ENCODE assay signal across 16 cellular contexts in genomic region chr17:58382885-58383248, GRCh38. TPM values are rescaled to one million over a fixed set of nuclear protein-coding genes. Genes with fewer than 3 reads are reported as not detected.
DNase-seq lines count a peak whose midpoint lies in the region; ATAC-seq, FAIRE-seq and TF ChIP-seq lines count a peak whose summit lies in the region.
"Had no signal": no experiment of that assay in that cellular context is flagged by ENCODE, and none has a peak within 500 bp of the region (broad histone marks: within the 10 kb centered on the region; RNA-seq: fewer than 3 reads in every experiment).

No MANE protein-coding gene starts in this region.

- no peaks in the 10 kb centered on the region for H3K36me3 ChIP-seq in CD8-positive, alpha-beta memory T cell (ENCODE audit: insufficient read depth, low read length)
- no peaks in the 10 kb centered on the region for H3K36me3 ChIP-seq in MM.1S (replicated peaks; ENCODE audit: insufficient read depth, low read length)
- no peaks in the 10 kb centered on the region for H3K36me3 ChIP-seq in pancreas
- H3K36me3 ChIP-seq: heart right ventricle, ovary had no signal

- DNase-seq in CD8-positive, alpha-beta memory T cell = no peak
- DNase-seq in MM.1S (no peak), pancreas (no peak), NCI-H2081 (lab: John Stamatoyannopoulos, UW) (no peak), RCC 7860 (ENCODE audit: low spot score) (no peak), substantia nigra (lab: John Stamatoyannopoulos, UW) (no peak)
- DNase-seq in central memory CD8-positive, alpha-beta T cell (ENCODE audit: low spot score in 2 of 2) = no peak
- DNase-seq: activated CD4-positive, alpha-beta memory T cell treated with anti-CD3 and anti-CD28 coated beads for 36 hours; DMS79 treated with DMSO at 0.1 percent for 48 hours; heart right ventricle; KG1; NCI-H146; ovary; SHP77 treated with DMSO at 0.1 percent for 48 hours; stimulated activated CD4-positive, alpha-beta T cell treated with anti-CD3 and anti-CD28 coated beads, Interleukin-12 subunit alpha, Interleukin-12 subunit beta, amount 100 ng/mL, for 4 hours had no signal

- ATAC-seq in central memory CD8-positive, alpha-beta T cell (replicated peaks; ENCODE audit: extremely low read depth, poor library complexity, severe bottlenecking) = no peak
- no peak for ATAC-seq in pancreas
- ATAC-seq: heart right ventricle had no signal

- H3K36me3 Mint-ChIP-seq in CD8-positive, alpha-beta memory T cell = peaks cover 0 to 4% (median 0%) of the 10 kb centered on the region in 3 donors
- H3K36me3 Mint-ChIP-seq in central memory CD8-positive, alpha-beta T cell (ENCODE audit: insufficient read depth) = peaks cover 8% of the 10 kb centered on the region
- H3K36me3 Mint-ChIP-seq: activated CD4-positive, alpha-beta memory T cell treated with anti-CD3 and anti-CD28 coated beads for 36 hours; brain had no signal

- 88 to 97% methylated on average over 1 of the region's 1 CpG for WGBS in pancreas, 2 donors

- peaks cover 50% of the 10 kb centered on the region for H3K4me1 ChIP-seq in CD8-positive, alpha-beta memory T cell (ENCODE audit: insufficient read depth, low read length)
- peaks cover 32% of the 10 kb centered on the region for H3K4me1 ChIP-seq in MM.1S (ENCODE audit: low read length)
- peaks cover 37 to 66% (median 55%) of the 10 kb centered on the region in 3 donors for H3K4me1 ChIP-seq in pancreas

- peak overlapping the region; percentile 29; the same call in 1 of the 2 replicates for H2AFZ ChIP-seq in MM.1S (ENCODE audit: low read length)

- peak overlapping the region; percentile 9; the same call in 1 of the 2 replicates for H3K9ac ChIP-seq in MM.1S (ENCODE audit: low read length)

- no peak overlapping the region for H3K27ac ChIP-seq in CD8-positive, alpha-beta memory T cell (ENCODE audit: low read depth, low read length)
- H3K27ac ChIP-seq in MM.1S (ENCODE audit: low read length) (peak overlapping the region; percentile 63; the same call in 1 of the 2 replicates), pancreas (peak overlapping the region in 3 of 4 donors; percentile 17 to 51 (median 26)), substantia nigra (ENCODE audit: low read depth, low read length, poor library complexity, severe bottlenecking) (no peak overlapping the region)
- H3K27ac ChIP-seq: ovary had no signal

- H3K9me2 ChIP-seq in MM.1S (replicated peaks; ENCODE audit: insufficient read depth, low read length) = no peaks in the 10 kb centered on the region

- H3K27me3 Mint-ChIP-seq in CD8-positive, alpha-beta memory T cell = no peaks in the 10 kb centered on the region
- H3K27me3 Mint-ChIP-seq in central memory CD8-positive, alpha-beta T cell = no peaks in the 10 kb centered on the region
- H3K27me3 Mint-ChIP-seq: activated CD4-positive, alpha-beta memory T cell treated with anti-CD3 and anti-CD28 coated beads for 36 hours had no signal

- peak overlapping the region; percentile 55 for H3K4me2 ChIP-seq in MM.1S (ENCODE audit: low read depth, low read length)

- peaks cover 18% of the 10 kb centered on the region for H3F3A ChIP-seq in MM.1S (ENCODE audit: insufficient read depth, low read length)

- no peak overlapping the region for H3K4me3 ChIP-seq in CD8-positive, alpha-beta memory T cell (ENCODE audit: low read length)
- H3K4me3 ChIP-seq in MM.1S (ENCODE audit: low read length) (peak overlapping the region; percentile 29; the same call in 1 of the 2 replicates), pancreas (no peak overlapping the region)
- H3K4me3 ChIP-seq: heart right ventricle, ovary had no signal

- H3K4me1 Mint-ChIP-seq in CD8-positive, alpha-beta memory T cell = peaks cover 42 to 71% (median 47%) of the 10 kb centered on the region in 3 donors
- peaks cover 44% of the 10 kb centered on the region for H3K4me1 Mint-ChIP-seq in central memory CD8-positive, alpha-beta T cell

- H3K79me2 ChIP-seq in MM.1S (ENCODE audit: low read length) = no peaks in the 10 kb centered on the region

- intact Hi-C loops in pancreas (cut with DNase I) = no loop called here

- TF ChIP-seq CTCF in MM.1S (IDR thresholded peaks at IDR 0.05; ENCODE audit: low read length) (no peak), pancreas (IDR thresholded peaks at IDR 0.05) (no peak)

- peak overlapping the region in 3 of 7 donors; percentile 7 to 30 (median 8) for H3K4me3 Mint-ChIP-seq in CD8-positive, alpha-beta memory T cell
- H3K4me3 Mint-ChIP-seq in central memory CD8-positive, alpha-beta T cell = no peak overlapping the region
- H3K4me3 Mint-ChIP-seq: activated CD4-positive, alpha-beta memory T cell treated with anti-CD3 and anti-CD28 coated beads for 36 hours; brain had no signal

- no peaks in the 10 kb centered on the region for H4K20me1 ChIP-seq in MM.1S (ENCODE audit: insufficient read depth, low read length)

- POLR2A ChIA-PET in CD8-positive, alpha-beta memory T cell (lab: Charles Lee) = no interaction called here

- no peaks in the 10 kb centered on the region for H3K27me3 ChIP-seq in CD8-positive, alpha-beta memory T cell (ENCODE audit: insufficient read depth, low read length, poor library complexity, severe bottlenecking)
- H3K27me3 ChIP-seq in MM.1S (replicated peaks; ENCODE audit: insufficient read depth, low read length) (no peaks in the 10 kb centered on the region; the same call in 1 of the 2 replicates), pancreas (no peaks in the 10 kb centered on the region)
- H3K27me3 ChIP-seq: ovary had no signal

- peak overlapping the region; percentile 55 to 91 (median 74) for H3K27ac Mint-ChIP-seq in CD8-positive, alpha-beta memory T cell
- H3K27ac Mint-ChIP-seq in central memory CD8-positive, alpha-beta T cell (ENCODE audit: low read depth) = peak overlapping the region; percentile 66

- no peaks in the 10 kb centered on the region for H3K9me3 Mint-ChIP-seq in CD8-positive, alpha-beta memory T cell
- H3K9me3 Mint-ChIP-seq in central memory CD8-positive, alpha-beta T cell = no peaks in the 10 kb centered on the region
- H3K9me3 Mint-ChIP-seq: activated CD4-positive, alpha-beta memory T cell treated with anti-CD3 and anti-CD28 coated beads for 36 hours; brain had no signal

- H3K9me3 ChIP-seq in CD8-positive, alpha-beta memory T cell (ENCODE audit: low read length) = no peaks in the 10 kb centered on the region
- H3K9me3 ChIP-seq in MM.1S (replicated peaks; ENCODE audit: insufficient read depth, low read length) = no peaks in the 10 kb centered on the region
- H3K9me3 ChIP-seq in pancreas = no peaks in the 10 kb centered on the region
- H3K9me3 ChIP-seq: heart right ventricle, ovary had no signal

- FAIRE-seq in pancreas (lab: Jason Lieb, UNC) (no peak), RCC 7860 (lab: Jason Lieb, UNC) (no peak)

- CTCF ChIA-PET in CD8-positive, alpha-beta memory T cell (lab: Charles Lee) = interaction anchor here (1.6 to 1.8 kb wide), 2 partner anchors 38 to 79 kb away, joined by 4 read pairs; no protein-coding TSS in a partner anchor

RNA-seq across cellular contexts. Expression of gene SUPT4H1, which starts 30.9 kb away (rescaled TPM):
- total RNA-seq in CD8-positive, alpha-beta memory T cell = 100 to 1,000 TPM; 145 to 149 TPM
- polyA plus RNA-seq in CD8-positive, alpha-beta memory T cell = 97.5 TPM
- 10 to 100 TPM; 14.1 to 43.7 (median 26.5) TPM for total RNA-seq in pancreas
- 10 to 100 TPM; 23.3 to 42.3 TPM for polyA plus RNA-seq in pancreas

RNA-seq across cellular contexts. Expression of gene RNF43, which starts 34.5 kb away (rescaled TPM):
- total RNA-seq in CD8-positive, alpha-beta memory T cell = 1 to 10 TPM in 1 of 2 experiments, under 1 TPM in 1; 0.47 to 1.2 TPM
- polyA plus RNA-seq in CD8-positive, alpha-beta memory T cell = 1.4 TPM
- 10 to 100 TPM in 2 of 6 donors, 1 to 10 TPM in 4; 4.5 to 12.5 (median 6.2) TPM for total RNA-seq in pancreas
- polyA plus RNA-seq in pancreas = 1 to 10 TPM; 5.9 to 6.2 TPM

RNA-seq across cellular contexts. Expression of gene TSPOAP1, which starts 54.3 kb away (rescaled TPM):
- total RNA-seq in CD8-positive, alpha-beta memory T cell = 10 to 100 TPM; 14.4 to 15.0 TPM
- polyA plus RNA-seq in CD8-positive, alpha-beta memory T cell = 4.0 TPM
- 10 to 100 TPM in 4 of 6 donors, 1 to 10 TPM in 2; 7.0 to 19.6 (median 12.9) TPM for total RNA-seq in pancreas
- 10 to 100 TPM; 56.7 to 90.2 TPM for polyA plus RNA-seq in pancreas

Comparison
In these comparisons a context has a peak if more than half of its experiments do, and no peak if none do; other contexts are left out.
1. H3K27ac ChIP-seq: peak in MM.1S (single experiment) and pancreas (3 of 4); none in CD8-positive, alpha-beta memory T cell (single experiment) and substantia nigra (single experiment).